In the genomic region with DNA sequence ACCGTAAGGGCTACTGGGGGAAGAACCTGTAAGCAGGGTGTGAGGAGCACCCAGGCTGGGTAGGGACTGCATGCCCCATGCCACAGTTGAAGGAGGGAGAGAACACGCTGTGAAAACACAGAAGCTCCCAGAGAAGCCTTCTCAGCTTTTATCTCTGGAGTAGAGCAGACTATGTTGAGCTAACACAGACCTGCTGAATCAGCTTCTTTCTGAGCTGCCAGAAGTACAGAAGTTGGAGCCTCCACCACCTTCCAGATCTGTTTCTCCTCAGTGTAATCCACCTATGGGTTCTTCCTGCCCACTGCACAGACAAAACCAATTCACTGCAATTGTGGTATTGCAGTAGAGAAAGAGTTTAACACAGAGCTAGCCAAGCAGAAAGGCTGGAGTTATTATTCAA, we compare ENCODE assay signal across 15 cellular contexts. TPM values are rescaled to one million over a fixed set of nuclear protein-coding genes. Genes with fewer than 3 reads are reported as not detected.
A peak's percentile ranks its signal among the peaks of the same experiment; 100 is the strongest.
DNase-seq lines count a peak whose midpoint lies in the region; ATAC-seq and TF ChIP-seq lines count a peak whose summit lies in the region.
"Had no signal": no experiment of that assay in that cellular context is flagged by ENCODE, and none has a peak within 500 bp of the region (broad histone marks: within the 10 kb centered on the region; RNA-seq: fewer than 3 reads in every experiment).

No MANE protein-coding gene starts in this region.

- H3K27me3 ChIP-seq in right cardiac atrium (ENCODE audit: control insufficient read depth, insufficient read depth) (no peaks in the 10 kb centered on the region), Loucy (ENCODE audit: insufficient read depth, low read length, poor library complexity, severe bottlenecking) (no peaks in the 10 kb centered on the region)
- H3K27me3 ChIP-seq: BLaER1 treated with 17β-estradiol and CSF1 and Interleukin-3, amounts not matched to agents 10 nM and 100 nM had no signal

- 91% methylated on average over 2 of the region's 2 CpGs for WGBS in right cardiac atrium

- H3K4me3 Mint-ChIP-seq in progenitor cell of endocrine pancreas (ENCODE audit: low read depth) = no peak overlapping the region
- H3K4me3 Mint-ChIP-seq: CD8-positive, alpha-beta T cell; GM23338 had no signal

- H3K27ac ChIP-seq in right cardiac atrium (ENCODE audit: low read length) = no peak overlapping the region
- H3K27ac ChIP-seq: BLaER1 treated with 17β-estradiol and CSF1 and Interleukin-3, amounts not matched to agents 10 nM and 100 nM had no signal

- peaks cover 11% of the 10 kb centered on the region for H3K36me3 Mint-ChIP-seq in progenitor cell of endocrine pancreas (ENCODE audit: insufficient read depth)

- H3K4me1 ChIP-seq in right cardiac atrium (ENCODE audit: control insufficient read depth, insufficient read depth, low read length) (no peaks in the 10 kb centered on the region), Loucy (ENCODE audit: insufficient read depth, low read length, poor library complexity, severe bottlenecking) (peaks cover 29% of the 10 kb centered on the region)

- H3K4me2 ChIP-seq in Loucy (ENCODE audit: low read depth, low read length, poor library complexity, severe bottlenecking) = peak overlapping the region; percentile 7
- H3K4me2 ChIP-seq: GM23338 had no signal

- H2AFZ ChIP-seq in Loucy (ENCODE audit: low read length) = no peak overlapping the region
- H2AFZ ChIP-seq: GM23338 had no signal

- intact Hi-C loops in Right ventricle myocardium superior (cut with DNase I) (no loop called here), right cardiac atrium (cut with DNase I) (no loop called here)

- H3K9me3 ChIP-seq in right cardiac atrium (ENCODE audit: control insufficient read depth, low read length) (no peaks in the 10 kb centered on the region), Loucy (ENCODE audit: insufficient read depth, low read depth, low read length) (no peaks in the 10 kb centered on the region)

- H3K27ac Mint-ChIP-seq in progenitor cell of endocrine pancreas = peak overlapping the region; percentile 33
- H3K27ac Mint-ChIP-seq: CD8-positive, alpha-beta T cell; GM23338 had no signal

- H4K20me1 ChIP-seq in Loucy (ENCODE audit: insufficient read depth, low read length, poor library complexity, severe bottlenecking) = no peaks in the 10 kb centered on the region
- H4K20me1 ChIP-seq: BLaER1 treated with 17β-estradiol and CSF1 and Interleukin-3, amounts not matched to agents 10 nM and 100 nM had no signal

- no peaks in the 10 kb centered on the region for H3K9me2 ChIP-seq in Loucy (replicated peaks; ENCODE audit: low read depth, low read length)

- H3K4me3 ChIP-seq in right cardiac atrium (ENCODE audit: low read length) = no peak overlapping the region
- H3K4me3 ChIP-seq in Loucy (ENCODE audit: low read length, poor library complexity, severe bottlenecking) = no peak overlapping the region
- H3K4me3 ChIP-seq: BLaER1 treated with 17β-estradiol and CSF1 and Interleukin-3, amounts not matched to agents 10 nM and 100 nM; GM23338 had no signal

- H3K9me3 Mint-ChIP-seq in progenitor cell of endocrine pancreas (ENCODE audit: low read depth) = no peaks in the 10 kb centered on the region
- H3K9me3 Mint-ChIP-seq: CD8-positive, alpha-beta T cell; GM23338 had no signal

- DNase-seq in Right ventricle myocardium superior = peak; percentile 13
- no peak for DNase-seq in right cardiac atrium
- DNase-seq in progenitor cell of endocrine pancreas (ENCODE audit: low spot score, unreplicated experiment) = no peak
- DNase-seq in H4 (ENCODE audit: low spot score) = no peak
- DNase-seq: CD8-positive, alpha-beta T cell; DMS153; GDM1; HCEC 1CT; NCI-H1417 treated with DMSO at 0.1 percent for 48 hours; NCI-H187; NCI-H446; NCI-H526 had no signal

- H3K9ac ChIP-seq in Loucy (ENCODE audit: low read depth, low read length, poor library complexity, severe bottlenecking) = no peak overlapping the region
- H3K9ac ChIP-seq: BLaER1 treated with 17β-estradiol and CSF1 and Interleukin-3, amounts not matched to agents 10 nM and 100 nM had no signal

- H3K4me1 Mint-ChIP-seq in progenitor cell of endocrine pancreas (ENCODE audit: low read depth) = peaks cover 14% of the 10 kb centered on the region

- TF ChIP-seq CTCF in Loucy (conservative IDR thresholded peaks at IDR 0.05; ENCODE audit: low read length) (no peak), progenitor cell of endocrine pancreas (IDR thresholded peaks at IDR 0.05; ENCODE audit: unreplicated experiment) (no peak)

- H3K79me2 ChIP-seq in Loucy (ENCODE audit: insufficient read depth, low read length) = peaks cover 6% of the 10 kb centered on the region; the same call in 1 of the 2 replicates

- H3K36me3 ChIP-seq in Loucy (ENCODE audit: insufficient read depth, low read length) = no peaks in the 10 kb centered on the region

- ATAC-seq in Right ventricle myocardium superior (ENCODE audit: poor library complexity) (no peak), right cardiac atrium (no peak)
- ATAC-seq: CD8-positive, alpha-beta T cell; GM23338 had no signal

- no peaks in the 10 kb centered on the region for H3K27me3 Mint-ChIP-seq in progenitor cell of endocrine pancreas

- H3F3A ChIP-seq in Loucy (ENCODE audit: low read depth) = 0 out of 2 replicates have a peak, but pooled peaks cover 2% of the 10 kb centered on the region

RNA-seq across cellular contexts. Expression of gene YBEY, which starts 5.4 kb away (rescaled TPM):
- total RNA-seq in Right ventricle myocardium superior (19.2 TPM), right cardiac atrium (10 to 100 TPM; 13.9 to 18.5 (median 16.4) TPM), progenitor cell of endocrine pancreas (20.9 and 21.9 TPM in 2 replicates)
- polyA plus RNA-seq in right cardiac atrium = 10.2 TPM
- total RNA-seq in H4 (2014; rRNA removed; shearing (Covaris generic)) = 38.2 and 42.9 TPM in 2 replicates

RNA-seq across cellular contexts. Expression of gene MCM3AP, which starts 6.2 kb away (rescaled TPM):
- total RNA-seq in Right ventricle myocardium superior (57.0 TPM), right cardiac atrium (10 to 100 TPM; 59.4 to 62.1 (median 60.6) TPM), progenitor cell of endocrine pancreas (131 and 136 TPM in 2 replicates)
- 26.0 TPM for polyA plus RNA-seq in right cardiac atrium
- total RNA-seq in H4 (2014; rRNA removed; shearing (Covaris generic)) = 41.7 and 48.9 TPM in 2 replicates

RNA-seq across cellular contexts. Expression of gene C21orf58, which starts 32.1 kb away (rescaled TPM):
- total RNA-seq in Right ventricle myocardium superior (1.0 TPM), right cardiac atrium (1 to 10 TPM in 3 of 4 donors, under 1 TPM in 1; 0.84 to 2.1 (median 1.7) TPM), progenitor cell of endocrine pancreas (28.6 and 31.5 TPM in 2 replicates)
- polyA plus RNA-seq in right cardiac atrium = 1.4 TPM
- 7.7 and 11.9 TPM in 2 replicates for total RNA-seq in H4 (2014; rRNA removed; shearing (Covaris generic))

RNA-seq across cellular contexts. Expression of gene PCNT, which starts 32.4 kb away (rescaled TPM):
- total RNA-seq in Right ventricle myocardium superior (28.9 TPM), right cardiac atrium (10 to 100 TPM; 25.3 to 29.6 (median 27.9) TPM), progenitor cell of endocrine pancreas (47.2 and 53.3 TPM in 2 replicates)
- polyA plus RNA-seq in right cardiac atrium = 20.8 TPM
- total RNA-seq in H4 (2014; rRNA removed; shearing (Covaris generic)) = 5.2 and 8.1 TPM in 2 replicates
